In genomic region chr2:12192762-12193161, GRCh38 we compare ENCODE assay signal across 14 cellular contexts.
DNase-seq lines count a peak whose midpoint lies in the region; ATAC-seq, FAIRE-seq and TF ChIP-seq lines count a peak whose summit lies in the region.
"Had no signal": no experiment of that assay in that cellular context is flagged by ENCODE, and none has a peak within 500 bp of the region (broad histone marks: within the 10 kb centered on the region; RNA-seq: fewer than 3 reads in every experiment).

No MANE protein-coding gene starts in this region.

- H2BK120ac ChIP-seq in IMR-90 (ENCODE audit: low read depth, low read length) = no peak overlapping the region

- no peak overlapping the region for H2BK15ac ChIP-seq in IMR-90 (ENCODE audit: low read depth, low read length)

- H3K9ac ChIP-seq in IMR-90 (ENCODE audit: low read depth, low read length) (no peak overlapping the region), K562 (ENCODE audit: insufficient read depth in 1 of 2, low read depth in 2 of 2, low read length in 2 of 2) (no peak overlapping the region)
- H3K9ac ChIP-seq: neural progenitor cell had no signal

- TF ChIP-seq RAD21 in IMR-90 (IDR thresholded peaks at IDR 0.05; ENCODE audit: low read length) (no peak), K562 (CRISPR knock-in tag; conservative IDR thresholded peaks at IDR 0.05 in 1 of 2, IDR thresholded peaks at IDR 0.05 in 1 of 2) (no peak)

- no peak for FAIRE-seq in K562 (lab: Jason Lieb, UNC)
- FAIRE-seq: A204.1 had no signal

- no peaks in the 10 kb centered on the region for H3K9me1 ChIP-seq in IMR-90 (ENCODE audit: insufficient read depth, low read length)
- no peaks in the 10 kb centered on the region for H3K9me1 ChIP-seq in K562 (ENCODE audit: control insufficient read depth, insufficient read depth, low read length)

- H3K56ac ChIP-seq in IMR-90 (ENCODE audit: extremely low read depth, insufficient read depth, low read length) = no peak overlapping the region

- peaks cover 3 to 46% (median 9%) of the 10 kb centered on the region in 5 donors for H3K36me3 Mint-ChIP-seq in naive thymus-derived CD4-positive, alpha-beta T cell
- H3K36me3 Mint-ChIP-seq in activated CD8-positive, alpha-beta memory T cell treated with anti-CD3 and anti-CD28 coated beads, Interleukin-2, amount 10 ng/mL, durations not matched to agents 7 days and 5 days = peaks cover 5% of the 10 kb centered on the region
- H3K36me3 Mint-ChIP-seq: neural progenitor cell, type B pancreatic cell had no signal

- no peak overlapping the region for H4K5ac ChIP-seq in IMR-90 (ENCODE audit: low read depth, low read length)

- H3K9me3 Mint-ChIP-seq in naive thymus-derived CD4-positive, alpha-beta T cell = peaks cover 0 to 42% (median 6%) of the 10 kb centered on the region in 11 donors
- no peaks in the 10 kb centered on the region for H3K9me3 Mint-ChIP-seq in activated CD8-positive, alpha-beta memory T cell treated with anti-CD3 and anti-CD28 coated beads, Interleukin-2, amount 10 ng/mL, durations not matched to agents 7 days and 5 days (ENCODE audit: low read depth)

- no peak for TF ChIP-seq EP300 in K562 (IDR thresholded peaks at IDR 0.05; ENCODE audit: low read length)

- H3K9me3 ChIP-seq in IMR-90 (ENCODE audit: control insufficient read depth, insufficient read depth, low read length) (no peaks in the 10 kb centered on the region; the same call in 1 of the 2 replicates), K562 (replicated peaks; ENCODE audit: control insufficient read depth, insufficient read depth, low read depth, low read length) (no peaks in the 10 kb centered on the region)
- H3K9me3 ChIP-seq in naive thymus-derived CD4-positive, alpha-beta T cell (ENCODE audit: control insufficient read depth in 2 of 3, low read length in 3 of 3) = no peaks in the 10 kb centered on the region

- peak overlapping the region; percentile 62 to 95 (median 85) for H3K27ac Mint-ChIP-seq in naive thymus-derived CD4-positive, alpha-beta T cell
- H3K27ac Mint-ChIP-seq in activated CD8-positive, alpha-beta memory T cell treated with anti-CD3 and anti-CD28 coated beads, Interleukin-2, amount 10 ng/mL, durations not matched to agents 7 days and 5 days = no peak overlapping the region
- H3K27ac Mint-ChIP-seq: neural progenitor cell, type B pancreatic cell had no signal

- H2AK9ac ChIP-seq in IMR-90 (replicated peaks; ENCODE audit: low read depth, low read length, poor library complexity) = no peak overlapping the region

- H3K23ac ChIP-seq in IMR-90 (ENCODE audit: low read depth, low read length) = no peak overlapping the region

- CTCF ChIA-PET in IMR-90 (lab: Yijun Ruan, JAX) = no interaction called here
- CTCF ChIA-PET in K562 (lab: Yijun Ruan, JAX; ENCODE audit: low intra/inter-chr PET ratio) = no interaction called here
- CTCF ChIA-PET in naive thymus-derived CD4-positive, alpha-beta T cell (lab: Charles Lee) = no interaction called here
- CTCF ChIA-PET in activated CD8-positive, alpha-beta memory T cell treated with anti-CD3 and anti-CD28 coated beads, Interleukin-2, amount 10 ng/mL, durations not matched to agents 7 days and 5 days (lab: Charles Lee) = no interaction called here

- H4K8ac ChIP-seq in IMR-90 (ENCODE audit: low read depth in 2 of 2, low read length in 2 of 2) = no peak overlapping the region

- H3K36me3 ChIP-seq in IMR-90 (ENCODE audit: control insufficient read depth, insufficient read depth, low read length) (no peaks in the 10 kb centered on the region), K562 (ENCODE audit: control insufficient read depth, insufficient read depth, low read length) (no peaks in the 10 kb centered on the region)
- H3K36me3 ChIP-seq in naive thymus-derived CD4-positive, alpha-beta T cell (ENCODE audit: control insufficient read depth in 2 of 3, insufficient read depth in 3 of 3, low read length in 3 of 3) = no peaks in the 10 kb centered on the region
- H3K36me3 ChIP-seq: neural progenitor cell had no signal

- no peaks in the 10 kb centered on the region for H3K79me2 ChIP-seq in K562 (ENCODE audit: control insufficient read depth, insufficient read depth, low read length)

- H3K27me3 ChIP-seq in IMR-90 (ENCODE audit: control insufficient read depth, insufficient read depth, low read length) (no peaks in the 10 kb centered on the region), K562 (ENCODE audit: control insufficient read depth in 2 of 2, insufficient read depth in 2 of 2, low read length in 2 of 2) (no peaks in the 10 kb centered on the region)
- no peaks in the 10 kb centered on the region for H3K27me3 ChIP-seq in naive thymus-derived CD4-positive, alpha-beta T cell (ENCODE audit: control insufficient read depth in 2 of 2, insufficient read depth in 2 of 2, low read length in 2 of 2)
- H3K27me3 ChIP-seq: foreskin keratinocyte, neural progenitor cell had no signal

- no peak overlapping the region for H3K27ac ChIP-seq in IMR-90 (ENCODE audit: insufficient read depth, low read length)
- H3K27ac ChIP-seq in K562 (ENCODE audit: extremely low read depth, low read depth, low read length) = no peak overlapping the region
- H3K27ac ChIP-seq in naive thymus-derived CD4-positive, alpha-beta T cell (ENCODE audit: low read depth, low read length) = no peak overlapping the region
- H3K27ac ChIP-seq: foreskin keratinocyte, neural progenitor cell had no signal

- intact Hi-C loops in IMR-90 (cut with micrococcal nuclease) = no loop called here
- intact Hi-C loops in K562 (cut with micrococcal nuclease) = no loop called here
- intact Hi-C loops in naive thymus-derived CD4-positive, alpha-beta T cell (cut with micrococcal nuclease) = loop anchor here in 1 of 2 donors (5.0 kb wide), 1 partner anchor 525 kb away; the partner anchor contains the start of gene TRIB2

- peaks cover 0 to 6% (median 0%) of the 10 kb centered on the region in 5 donors for H3K27me3 Mint-ChIP-seq in naive thymus-derived CD4-positive, alpha-beta T cell
- peaks cover 6% of the 10 kb centered on the region for H3K27me3 Mint-ChIP-seq in activated CD8-positive, alpha-beta memory T cell treated with anti-CD3 and anti-CD28 coated beads, Interleukin-2, amount 10 ng/mL, durations not matched to agents 7 days and 5 days
- H3K27me3 Mint-ChIP-seq: type B pancreatic cell had no signal

- H2AFZ ChIP-seq in IMR-90 (replicated peaks; ENCODE audit: low read length, poor library complexity) = peak overlapping the region; percentile 13
- peak overlapping the region; percentile 40 for H2AFZ ChIP-seq in K562 (ENCODE audit: low read depth, low read length)
- H2AFZ ChIP-seq: neural progenitor cell had no signal

- ATAC-seq in IMR-90 (ENCODE audit: low read depth) = no peak
- ATAC-seq in K562 = no peak
- peak; percentile 61 for ATAC-seq in naive thymus-derived CD4-positive, alpha-beta T cell
- ATAC-seq in activated CD8-positive, alpha-beta memory T cell treated with anti-CD3 and anti-CD28 coated beads, Interleukin-2, amount 10 ng/mL, durations not matched to agents 7 days and 5 days = no peak
- ATAC-seq: foreskin keratinocyte had no signal

- TF ChIP-seq POLR2A in IMR-90 (IDR thresholded peaks at IDR 0.05; ENCODE audit: low read depth, low read length) = no peak
- no peak for TF ChIP-seq POLR2A in K562 (conservative IDR thresholded peaks at IDR 0.05)

- dilution Hi-C loops in IMR-90 (cut with HindIII; ENCODE audit: low sequenced_read_pairs, unreplicated experiment) = no loop called here

- in situ Hi-C loops in IMR-90 (cut with MboI; ENCODE audit: low sequenced_read_pairs) (no loop called here), K562 (cut with MboI) (no loop called here)

- H3K4me3 Mint-ChIP-seq in naive thymus-derived CD4-positive, alpha-beta T cell = peak overlapping the region in 9 of 10 donors; percentile 0 to 67 (median 57)
- H3K4me3 Mint-ChIP-seq in activated CD8-positive, alpha-beta memory T cell treated with anti-CD3 and anti-CD28 coated beads, Interleukin-2, amount 10 ng/mL, durations not matched to agents 7 days and 5 days = no peak overlapping the region
- H3K4me3 Mint-ChIP-seq: neural progenitor cell, type B pancreatic cell had no signal

- peak; percentile 2 for DNase-seq in SIG-M5 treated with dmso at 0.1 percent for 504 hours (lab: John Stamatoyannopoulos, UW; ENCODE audit: unreplicated experiment)
- DNase-seq in SIG-M5 (lab: John Stamatoyannopoulos, UW) = no peak
- no peak for DNase-seq in IMR-90
- DNase-seq in K562 (ENCODE audit: extremely low read depth in 1 of 4, low spot score in 3 of 4) = no peak
- peak in 6 of 9 donors; percentile 14 to 51 (median 35) for DNase-seq in naive thymus-derived CD4-positive, alpha-beta T cell
- DNase-seq in NCI-H1436 (lab: John Stamatoyannopoulos, UW) = no peak
- no peak for DNase-seq in activated T-cell treated with anti-CD3 and anti-CD28 coated beads, Interleukin-2, amount 50 U/mL, for 48 hours
- DNase-seq in activated CD8-positive, alpha-beta memory T cell treated with anti-CD3 and anti-CD28 coated beads, Interleukin-2, amount 10 ng/mL, durations not matched to agents 7 days and 5 days = no peak
- DNase-seq: anterior cingulate cortex, foreskin keratinocyte, NCI-H187 had no signal

- H2BK20ac ChIP-seq in IMR-90 (ENCODE audit: low read depth, low read length) = no peak overlapping the region

- TF ChIP-seq CTCF in IMR-90 (conservative IDR thresholded peaks at IDR 0.05; ENCODE audit: low read depth, low read length) = no peak
- TF ChIP-seq CTCF in K562 (IDR thresholded peaks at IDR 0.05 in 2 of 3, conservative IDR thresholded peaks at IDR 0.05 in 1 of 3; ENCODE audit: insufficient read depth in 2 of 3, low read depth in 1 of 3, low read length in 3 of 3) = no peak

- BruUV-seq in IMR-90 (replicated peaks; lab: Mats Ljungman, UMichigan) (no TSS peak), K562 (replicated peaks; lab: Mats Ljungman, UMichigan) (no TSS peak)

- H3K4me1 Mint-ChIP-seq in naive thymus-derived CD4-positive, alpha-beta T cell = peaks cover 12 to 26% (median 21%) of the 10 kb centered on the region in 7 donors
- peaks cover 10% of the 10 kb centered on the region for H3K4me1 Mint-ChIP-seq in activated CD8-positive, alpha-beta memory T cell treated with anti-CD3 and anti-CD28 coated beads, Interleukin-2, amount 10 ng/mL, durations not matched to agents 7 days and 5 days
- H3K4me1 Mint-ChIP-seq: neural progenitor cell had no signal

- H4K20me1 ChIP-seq in IMR-90 (ENCODE audit: insufficient read depth, low read length) = no peaks in the 10 kb centered on the region
- H4K20me1 ChIP-seq in K562 (replicated peaks; ENCODE audit: control insufficient read depth, insufficient read depth, low read length) = no peaks in the 10 kb centered on the region

- no peak overlapping the region for H2BK5ac ChIP-seq in IMR-90 (ENCODE audit: low read depth, low read length, poor library complexity, severe bottlenecking)

- H3K4me2 ChIP-seq in IMR-90 (ENCODE audit: low read depth, low read length) (no peak overlapping the region), K562 (ENCODE audit: insufficient read depth, low read length) (no peak overlapping the region)
- H3K4me2 ChIP-seq: neural progenitor cell had no signal

- WGBS in IMR-90 (ENCODE audit: extremely low coverage in 2 of 2, insufficient read length in 1 of 2), 2 experiments = no CpG with 5 or more reads among the region's 5 CpGs
- 65% methylated on average over 5 of the region's 5 CpGs for WGBS in K562 (ENCODE audit: insufficient coverage, low coverage, missing lambda C conversion rate)

- no peak overlapping the region for H2AK5ac ChIP-seq in IMR-90 (ENCODE audit: low read depth, low read length)

- no peak overlapping the region for H3K18ac ChIP-seq in IMR-90 (ENCODE audit: low read depth, low read length)

- POLR2A ChIA-PET in IMR-90 (lab: Charles Lee; ENCODE audit: unreplicated experiment) = no interaction called here
- POLR2A ChIA-PET in K562 (lab: Yijun Ruan, JAX) = no interaction called here
- POLR2A ChIA-PET in naive thymus-derived CD4-positive, alpha-beta T cell (lab: Charles Lee) = interaction anchor here (1.1 kb wide), 3 partner anchors 14 to 187 kb away, joined by 3 read pairs; no protein-coding TSS in a partner anchor

- H3K4ac ChIP-seq in IMR-90 (ENCODE audit: low read depth, low read length) = no peak overlapping the region

- H3K4me3 ChIP-seq in IMR-90 (ENCODE audit: insufficient read depth, low read depth, low read length) = no peak overlapping the region
- H3K4me3 ChIP-seq in K562 = no peak overlapping the region
- H3K4me3 ChIP-seq in naive thymus-derived CD4-positive, alpha-beta T cell (ENCODE audit: low read length) = peak overlapping the region; percentile 9
- H3K4me3 ChIP-seq: neural progenitor cell had no signal

- no peaks in the 10 kb centered on the region for H3K79me1 ChIP-seq in IMR-90 (ENCODE audit: low read depth in 1 of 2, low read length in 2 of 2)

- no peak overlapping the region for H3K14ac ChIP-seq in IMR-90 (replicated peaks; ENCODE audit: low read depth, low read length)

- H4K91ac ChIP-seq in IMR-90 (ENCODE audit: insufficient read depth, low read depth, low read length) = no peak overlapping the region; the same call in 1 of the 2 replicates

- H3K4me1 ChIP-seq in IMR-90 (ENCODE audit: control insufficient read depth, insufficient read depth, low read length) = no peaks in the 10 kb centered on the region
- H3K4me1 ChIP-seq in K562 (replicated peaks in 1 of 2; ENCODE audit: control insufficient read depth in 2 of 2, insufficient read depth in 2 of 2, low read length in 2 of 2) = no peaks in the 10 kb centered on the region; a peak in 1 of 5 replicates
- H3K4me1 ChIP-seq in naive thymus-derived CD4-positive, alpha-beta T cell (ENCODE audit: control insufficient read depth in 2 of 2, insufficient read depth in 2 of 2, low read length in 2 of 2) = peaks cover 0 to 13% of the 10 kb centered on the region in 2 donors
- H3K4me1 ChIP-seq: foreskin keratinocyte, neural progenitor cell had no signal

Comparison
In these comparisons a context has a peak if more than half of its experiments do, and no peak if none do; other contexts are left out.
1. DNase-seq: peak in SIG-M5 treated with dmso at 0.1 percent for 504 hours (single experiment) and naive thymus-derived CD4-positive, alpha-beta T cell (6 of 9); none in SIG-M5 (single experiment), IMR-90 (single experiment), K562 (0 of 4), NCI-H1436 (single experiment), activated T-cell treated with anti-CD3 and anti-CD28 coated beads, Interleukin-2, amount 50 U/mL, for 48 hours (0 of 2) and activated CD8-positive, alpha-beta memory T cell treated with anti-CD3 and anti-CD28 coated beads, Interleukin-2, amount 10 ng/mL, durations not matched to agents 7 days and 5 days (single experiment).